In genomic region chr3:185042357-185042756, GRCh38 we compare ENCODE assay signal across 19 cellular contexts.
DNase-seq lines count a peak whose midpoint lies in the region; ATAC-seq, FAIRE-seq and TF ChIP-seq lines count a peak whose summit lies in the region.
"Had no signal": no experiment of that assay in that cellular context is flagged by ENCODE, and none has a peak within 500 bp of the region (broad histone marks: within the 10 kb centered on the region; RNA-seq: fewer than 3 reads in every experiment).

No MANE protein-coding gene starts in this region.

- POLR2A ChIA-PET in A549 (lab: Yijun Ruan, JAX), result no interaction called here

- no peak overlapping the region for H2AFZ ChIP-seq in osteoblast (ENCODE audit: low read length)

- no peaks in the 10 kb centered on the region for H3K9me3 ChIP-seq in A549
- no peaks in the 10 kb centered on the region for H3K9me3 ChIP-seq in osteoblast (ENCODE audit: low read depth, low read length)
- H3K9me3 ChIP-seq in right cardiac atrium (ENCODE audit: control insufficient read depth, low read length), result no peaks in the 10 kb centered on the region
- H3K9me3 ChIP-seq: BE2C had no signal

- TF ChIP-seq EP300 in A549 (IDR thresholded peaks at IDR 0.05), result no peak

- TF ChIP-seq POLR2A in A549 (IDR thresholded peaks at IDR 0.05; ENCODE audit: low read length), result no peak

- TF ChIP-seq CTCF in A549 (IDR thresholded peaks at IDR 0.05), result no peak
- TF ChIP-seq CTCF in osteoblast (IDR thresholded peaks at IDR 0.05; ENCODE audit: extremely low read depth, low read depth, low read length), result no peak

- CTCF ChIA-PET in A549 (lab: Yijun Ruan, JAX), result interaction anchor here (2.0 kb wide), 1 partner anchor 24 kb away, joined by 4 read pairs; no protein-coding TSS in a partner anchor

- TF ChIP-seq RAD21 in A549 (conservative IDR thresholded peaks at IDR 0.05 in 1 of 2, IDR thresholded peaks at IDR 0.05 in 1 of 2), result no peak

- DNase-seq in A549 (ENCODE audit: low read depth in 1 of 2, low spot score in 1 of 2), result no peak
- DNase-seq in NCI-H69 (lab: John Stamatoyannopoulos, UW), result peak; percentile 14
- DNase-seq in dermis blood vessel endothelial cell, result peak; percentile 27
- DNase-seq in osteoblast (ENCODE audit: insufficient read length, low spot score, missing footprints), result peak; percentile 27
- no peak for DNase-seq in medulla oblongata (ENCODE audit: extremely low spot score)
- no peak for DNase-seq in C1 segment of cervical spinal cord (lab: John Stamatoyannopoulos, UW)
- no peak for DNase-seq in right cardiac atrium
- no peak for DNase-seq in RPMI8226
- DNase-seq: BE2C; CD8-positive, alpha-beta T cell; COR-L47; DMS153; DMS79 treated with DMSO at 0.1 percent for 48 hours; GDM1; HCEC 1CT; HFFc6 had no signal

- no peak for ATAC-seq in A549
- no peak for ATAC-seq in right cardiac atrium
- ATAC-seq: CD8-positive, alpha-beta T cell had no signal

- H3K4me1 ChIP-seq in A549 (no peaks in the 10 kb centered on the region), osteoblast (ENCODE audit: insufficient read depth, low read length) (peaks cover 14% of the 10 kb centered on the region), right cardiac atrium (ENCODE audit: control insufficient read depth, insufficient read depth, low read length) (peaks cover 5% of the 10 kb centered on the region)
- H3K4me1 ChIP-seq: BE2C had no signal

- no peaks in the 10 kb centered on the region for H3K27me3 ChIP-seq in osteoblast (ENCODE audit: insufficient read depth, low read length)
- H3K27me3 ChIP-seq in right cardiac atrium (ENCODE audit: control insufficient read depth, insufficient read depth), result no peaks in the 10 kb centered on the region
- H3K27me3 ChIP-seq: BE2C had no signal

- no peak overlapping the region for H3K27ac ChIP-seq in A549
- no peak overlapping the region for H3K27ac ChIP-seq in osteoblast (ENCODE audit: low read depth, low read length)
- H3K27ac ChIP-seq in right cardiac atrium (ENCODE audit: low read length), result no peak overlapping the region

- WGBS in A549 (ENCODE audit: missing lambda C conversion rate), result 80% methylated on average over 6 of the region's 6 CpGs
- whole genome bisulfite sequencing in right cardiac atrium, result 77% methylated on average over 6 of the region's 6 CpGs

- no peak overlapping the region for H3K4me3 ChIP-seq in A549
- no peak overlapping the region for H3K4me3 ChIP-seq in osteoblast (ENCODE audit: insufficient read depth, low read length)
- H3K4me3 ChIP-seq in right cardiac atrium (ENCODE audit: low read length), result no peak overlapping the region

- no peaks in the 10 kb centered on the region for H3K79me2 ChIP-seq in osteoblast (ENCODE audit: insufficient read depth, low read length)

- H4K20me1 ChIP-seq in osteoblast (ENCODE audit: insufficient read depth, low read length), result no peaks in the 10 kb centered on the region

- H3K36me3 ChIP-seq in osteoblast (ENCODE audit: insufficient read depth, low read length), result no peaks in the 10 kb centered on the region
- H3K36me3 ChIP-seq: BE2C had no signal

- intact Hi-C loops in right cardiac atrium (cut with DNase I), result no loop called here

- H3K4me2 ChIP-seq in A549 (no peak overlapping the region), osteoblast (ENCODE audit: insufficient read depth, low read length) (peak overlapping the region; percentile 21)

- no peak for FAIRE-seq in A549 (lab: Jason Lieb, UNC)
- FAIRE-seq: A204.1, D721Med, GM19239 had no signal

TF ChIP-seq in A549, 52 proteins besides CTCF, POLR2A, EP300 and RAD21:
- peak; percentile 66 for TF ChIP-seq MAFK (IDR thresholded peaks at IDR 0.05; ENCODE audit: partially characterized antibody)
- TF ChIP-seq HEYL (CRISPR knock-in tag; IDR thresholded peaks at IDR 0.05), result no peak

Comparison
In these comparisons a context has a peak if more than half of its experiments do, and no peak if none do; other contexts are left out.
1. DNase-seq: peak in NCI-H69 (single experiment), dermis blood vessel endothelial cell (single experiment) and osteoblast (single experiment); none in A549 (0 of 2), medulla oblongata (single experiment), C1 segment of cervical spinal cord (0 of 14), right cardiac atrium (0 of 3) and RPMI8226 (single experiment).